19 cellular contexts compared by ENCODE assay signal in the genomic region with DNA sequence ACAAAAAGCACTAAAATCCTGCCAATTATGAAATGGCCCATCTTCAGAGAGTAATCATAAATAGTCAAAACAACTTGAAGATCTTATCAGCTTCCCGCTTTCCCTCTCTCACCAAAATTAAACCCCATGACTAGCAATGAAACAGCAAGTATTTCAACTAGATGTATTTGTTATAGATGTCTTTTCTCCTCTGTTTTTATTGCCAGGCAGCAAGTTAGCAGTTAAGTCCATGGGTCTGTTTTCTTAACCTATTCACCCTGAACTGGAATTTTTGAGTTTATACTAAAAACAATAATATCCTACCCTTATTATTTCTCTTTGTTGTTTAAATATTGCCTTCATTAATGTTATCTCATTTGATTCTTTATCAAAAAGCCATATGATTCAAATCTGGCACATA. TPM values are rescaled to one million over a fixed set of nuclear protein-coding genes. Genes with fewer than 3 reads are reported as not detected.
A peak's percentile ranks its signal among the peaks of the same experiment; 100 is the strongest.
DNase-seq lines count a peak whose midpoint lies in the region; ATAC-seq and TF ChIP-seq lines count a peak whose summit lies in the region.
"Had no signal": no experiment of that assay in that cellular context is flagged by ENCODE, and none has a peak within 500 bp of the region (broad histone marks: within the 10 kb centered on the region; RNA-seq: fewer than 3 reads in every experiment).

No MANE protein-coding gene starts in this region.

- CTCF ChIA-PET in HEK293 (lab: Yijun Ruan, JAX): no interaction called here

- DNase-seq in dermis blood vessel endothelial cell (peak; percentile 11), fibroblast of villous mesenchyme (ENCODE audit: low read depth) (peak; percentile 23), NK-92 (lab: John Stamatoyannopoulos, UW; ENCODE audit: unreplicated experiment) (no peak), left ventricle myocardium inferior (no peak)
- DNase-seq: CD8-positive, alpha-beta T cell; DMS 273 treated with DMSO at 0.1 percent for 48 hours; DMS53; DND-41; EL; H9 had no signal

- H3K36me3 ChIP-seq in HEK293 (ENCODE audit: control insufficient read depth in 2 of 2, insufficient read depth in 1 of 2, low read length in 2 of 2) (no peaks in the 10 kb centered on the region), skeletal muscle satellite cell (ENCODE audit: insufficient read depth, low read length) (no peaks in the 10 kb centered on the region), left ventricle myocardium inferior (no peaks in the 10 kb centered on the region)
- H3K36me3 ChIP-seq: BLaER1 treated with 17β-estradiol and CSF1 and Interleukin-3, amounts not matched to agents 10 nM and 100 nM had no signal

- H3K4me3 ChIP-seq in HEK293 (ENCODE audit: low read depth, low read length) (no peak overlapping the region), fibroblast of villous mesenchyme (ENCODE audit: low read depth, low read length) (no peak overlapping the region), skeletal muscle satellite cell (ENCODE audit: low read length) (no peak overlapping the region), left ventricle myocardium inferior (no peak overlapping the region)
- H3K4me3 ChIP-seq: BLaER1 treated with 17β-estradiol and CSF1 and Interleukin-3, amounts not matched to agents 10 nM and 100 nM had no signal

- H3K27me3 ChIP-seq in skeletal muscle satellite cell (ENCODE audit: control insufficient read depth, insufficient read depth, low read length): no peaks in the 10 kb centered on the region
- peaks cover 12% of the 10 kb centered on the region for H3K27me3 ChIP-seq in left ventricle myocardium inferior (ENCODE audit: low read depth)
- H3K27me3 ChIP-seq: BLaER1 treated with 17β-estradiol and CSF1 and Interleukin-3, amounts not matched to agents 10 nM and 100 nM had no signal

- intact Hi-C loops in left ventricle myocardium inferior (cut with micrococcal nuclease): no loop called here

- H3K4me2 ChIP-seq in skeletal muscle satellite cell (ENCODE audit: low read length): peak overlapping the region; percentile 49
- H3K4me2 ChIP-seq: BLaER1 treated with 17β-estradiol and CSF1 and Interleukin-3, amounts not matched to agents 10 nM and 100 nM had no signal

- POLR2A ChIA-PET in HEK293 (lab: Yijun Ruan, JAX): no interaction called here

- H3K9me3 ChIP-seq in HEK293 (ENCODE audit: control insufficient read depth, insufficient read depth, low read depth, low read length): no peaks in the 10 kb centered on the region
- H3K9me3 ChIP-seq in skeletal muscle satellite cell (replicated peaks; ENCODE audit: low read length): no peaks in the 10 kb centered on the region
- no peaks in the 10 kb centered on the region for H3K9me3 ChIP-seq in left ventricle myocardium inferior (replicated peaks)
- H3K9me3 ChIP-seq: BLaER1 treated with 17β-estradiol and CSF1 and Interleukin-3, amounts not matched to agents 10 nM and 100 nM had no signal

- no peak for ATAC-seq in GM21528 (IDR thresholded peaks at IDR 0.05; ENCODE audit: low FRiP score, unreplicated experiment)
- ATAC-seq: CD8-positive, alpha-beta T cell; HepG2 had no signal

- no peak overlapping the region for H3K9ac ChIP-seq in skeletal muscle satellite cell (ENCODE audit: low read depth, low read length)
- H3K9ac ChIP-seq: BLaER1 treated with 17β-estradiol and CSF1 and Interleukin-3, amounts not matched to agents 10 nM and 100 nM had no signal

- TF ChIP-seq CTCF in HEK293 (tag by site-specific recombination; IDR thresholded peaks at IDR 0.05): no peak
- TF ChIP-seq CTCF in fibroblast of villous mesenchyme (IDR thresholded peaks at IDR 0.05; ENCODE audit: insufficient read depth, low read depth, low read length): no peak
- TF ChIP-seq CTCF in left ventricle myocardium inferior (IDR thresholded peaks at IDR 0.05; ENCODE audit: borderline replicate concordance): no peak

- H3K27ac ChIP-seq in HEK293 (ENCODE audit: extremely low read depth, low read depth, low read length) (no peak overlapping the region), left ventricle myocardium inferior (replicated peaks) (no peak overlapping the region)
- H3K27ac ChIP-seq: BLaER1 treated with 17β-estradiol and CSF1 and Interleukin-3, amounts not matched to agents 10 nM and 100 nM had no signal

- H3K4me1 ChIP-seq in HEK293 (ENCODE audit: control insufficient read depth, insufficient read depth, low read length) (peaks cover 3% of the 10 kb centered on the region; the same call in 1 of the 2 replicates), skeletal muscle satellite cell (ENCODE audit: control insufficient read depth, insufficient read depth, low read length) (peaks cover 28% of the 10 kb centered on the region), left ventricle myocardium inferior (peaks cover 8% of the 10 kb centered on the region)

TF ChIP-seq in HEK293, 187 proteins besides CTCF, POLR2A, EP300 and RAD21:
- no peak for TF ChIP-seq YY2 (tag by site-specific recombination; IDR thresholded peaks at IDR 0.05)
- TF ChIP-seq, protein P1, sequence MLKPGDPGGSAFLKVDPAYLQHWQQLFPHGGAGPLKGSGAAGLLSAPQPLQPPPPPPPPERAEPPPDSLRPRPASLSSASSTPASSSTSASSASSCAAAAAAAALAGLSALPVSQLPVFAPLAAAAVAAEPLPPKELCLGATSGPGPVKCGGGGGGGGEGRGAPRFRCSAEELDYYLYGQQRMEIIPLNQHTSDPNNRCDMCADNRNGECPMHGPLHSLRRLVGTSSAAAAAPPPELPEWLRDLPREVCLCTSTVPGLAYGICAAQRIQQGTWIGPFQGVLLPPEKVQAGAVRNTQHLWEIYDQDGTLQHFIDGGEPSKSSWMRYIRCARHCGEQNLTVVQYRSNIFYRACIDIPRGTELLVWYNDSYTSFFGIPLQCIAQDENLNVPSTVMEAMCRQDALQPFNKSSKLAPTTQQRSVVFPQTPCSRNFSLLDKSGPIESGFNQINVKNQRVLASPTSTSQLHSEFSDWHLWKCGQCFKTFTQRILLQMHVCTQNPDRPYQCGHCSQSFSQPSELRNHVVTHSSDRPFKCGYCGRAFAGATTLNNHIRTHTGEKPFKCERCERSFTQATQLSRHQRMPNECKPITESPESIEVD (tag by site-specific recombination; IDR thresholded peaks at IDR 0.05): 0 out of 2 replicates have a peak, but pooled peaks have one; percentile 22
- no peak for TF ChIP-seq SP7 (tag by site-specific recombination; IDR thresholded peaks at IDR 0.05)
TF ChIP-seq in HEK293: peak in this region for 1.

RNA-seq across cellular contexts. Expression of a gene that starts 23.3 kb away (rescaled TPM):
- total RNA-seq in dermis blood vessel endothelial cell (under 0.01 TPM in 1 of 2 replicates, not detected in the other), fibroblast of villous mesenchyme (not detected in 2 replicates), left ventricle myocardium inferior (0.77 TPM)
- 2.0 and 6.3 TPM in 2 replicates for total RNA-seq in skeletal muscle satellite cell (2012; rRNA removed)
- total RNA-seq: A172; B cell; CD8-positive, alpha-beta T cell; G401; H1; H9; HepG2 had no signal

Comparison
In these comparisons a context has a peak if more than half of its experiments do, and no peak if none do; other contexts are left out.
1. DNase-seq: peak in dermis blood vessel endothelial cell (single experiment) and fibroblast of villous mesenchyme (single experiment); none in NK-92 (single experiment) and left ventricle myocardium inferior (single experiment).